ENCODE assay signal across 1 cellular context in the genomic region with DNA sequence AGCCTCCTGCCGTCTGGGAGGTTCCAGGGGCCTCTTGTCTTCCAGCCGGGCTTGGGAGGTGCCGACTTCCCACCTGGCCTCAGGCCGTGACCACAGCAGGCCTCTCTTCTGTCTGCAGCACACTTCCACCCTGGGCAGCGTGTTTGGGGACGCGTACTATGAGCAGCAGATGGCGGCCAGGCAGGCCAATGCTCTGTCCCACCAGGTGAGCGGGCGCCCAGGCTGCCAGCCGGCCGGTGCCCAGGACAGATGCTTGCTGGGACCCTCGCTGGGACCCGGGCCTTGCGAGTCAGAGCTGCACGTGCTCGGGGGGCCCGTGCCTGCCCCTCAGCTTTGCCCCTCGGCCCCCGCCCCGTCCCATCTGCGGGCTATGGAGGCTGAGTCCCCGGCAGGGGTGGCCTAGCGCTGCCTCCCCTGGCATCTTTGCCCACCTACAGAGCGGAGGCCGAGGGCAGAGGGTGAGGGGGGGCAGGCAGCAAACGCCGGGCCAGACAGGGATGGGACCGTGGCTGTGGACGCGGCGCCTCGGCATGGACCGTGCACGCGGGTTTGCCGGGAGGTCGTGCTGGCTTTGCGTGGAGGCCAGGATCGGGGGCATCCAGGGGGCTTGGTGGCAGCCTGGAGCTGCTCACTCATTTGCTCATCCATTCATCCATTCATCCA.
TF ChIP-seq lines count a peak whose summit lies in the region.

No MANE protein-coding gene starts in this region.

TF ChIP-seq in K562, 482 proteins besides CTCF, POLR2A, EP300 and RAD21:
- TF ChIP-seq HNRNPH1 (optimal IDR thresholded peaks at IDR 0.05; ENCODE audit: low read depth, low read length) (no peak), POLR2G (IDR thresholded peaks at IDR 0.05; ENCODE audit: low read depth, low read length) (peak; percentile 51; the same call in 1 of the 2 replicates)
